In the genomic region with DNA sequence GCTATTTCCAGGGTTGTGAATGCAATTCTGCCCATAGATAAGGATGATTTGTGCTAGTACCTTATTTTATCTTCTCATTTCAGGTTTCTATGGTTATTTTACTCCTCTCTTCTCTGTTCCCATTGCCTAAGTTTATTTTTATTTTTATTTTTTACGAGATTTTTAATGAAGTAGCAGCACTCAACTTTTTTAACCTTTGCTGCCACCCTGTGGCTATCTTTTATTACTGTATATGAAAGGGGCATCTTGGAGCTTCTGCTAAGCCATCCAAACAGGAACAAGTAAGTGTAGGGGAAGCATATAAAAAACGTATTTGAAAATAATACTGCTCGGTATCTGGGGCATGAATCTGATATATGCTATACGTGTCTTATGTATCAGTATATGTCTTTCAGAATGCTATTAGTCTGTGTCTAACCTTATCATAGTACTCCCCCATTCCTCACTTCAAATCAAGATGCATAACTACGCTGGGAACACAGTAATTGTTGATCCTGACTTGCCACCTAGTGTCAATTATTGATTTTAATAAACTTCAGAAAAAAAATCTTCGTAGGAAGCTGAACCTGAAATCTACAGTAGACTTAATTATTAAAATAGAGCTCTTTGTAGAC, we compare ENCODE assay signal across 8 cellular contexts.
DNase-seq lines count a peak whose midpoint lies in the region; ATAC-seq, FAIRE-seq and TF ChIP-seq lines count a peak whose summit lies in the region.

No MANE protein-coding gene starts in this region.

- peak; percentile 19 to 49 (median 38) for TF ChIP-seq CTCF in gastroesophageal sphincter (IDR thresholded peaks at IDR 0.05)
- peak in 4 of 5 experiments; percentile 30 to 53 (median 39) for TF ChIP-seq CTCF in gastrocnemius medialis (IDR thresholded peaks at IDR 0.05 in 4 of 5, conservative IDR thresholded peaks at IDR 0.05 in 1 of 5)

- intact Hi-C loops in gastrocnemius medialis (cut with DNase I; ENCODE audit: low total_unique reads), result no loop called here

- FAIRE-seq in TTC549 (lab: Jason Lieb, UNC), result peak; percentile 85

- H3K4me3 ChIP-seq in gastroesophageal sphincter (no peak overlapping the region), gastrocnemius medialis (no peak overlapping the region)

- ATAC-seq in gastroesophageal sphincter (no peak), gastrocnemius medialis (peak; percentile 58 to 62), GM18909 (IDR thresholded peaks at IDR 0.05; ENCODE audit: poor library complexity, unreplicated experiment) (no peak)

- TF ChIP-seq POLR2A in gastroesophageal sphincter (IDR thresholded peaks at IDR 0.05), result no peak
- TF ChIP-seq POLR2A in gastrocnemius medialis (IDR thresholded peaks at IDR 0.05), result no peak

- no peak for TF ChIP-seq EP300 in Ishikawa (IDR thresholded peaks at IDR 0.05; ENCODE audit: borderline replicate concordance)
- no peak for TF ChIP-seq EP300 in gastroesophageal sphincter (IDR thresholded peaks at IDR 0.05)

- peak; percentile 61 for TF ChIP-seq RAD21 in Ishikawa (IDR thresholded peaks at IDR 0.05; ENCODE audit: low read depth)

- no peaks in the 10 kb centered on the region for H3K4me1 ChIP-seq in gastroesophageal sphincter
- no peaks in the 10 kb centered on the region for H3K4me1 ChIP-seq in gastrocnemius medialis

- no peaks in the 10 kb centered on the region for H3K9me3 ChIP-seq in gastroesophageal sphincter
- H3K9me3 ChIP-seq in gastrocnemius medialis, result no peaks in the 10 kb centered on the region

- in situ Hi-C loops in gastrocnemius medialis (cut with MboI; ENCODE audit: low sequenced_read_pairs in 4 of 4), result loop anchor here (5.0 to 25.0 kb wide), 3 partner anchors 95 to 362 kb away; partner anchors contain the start of gene RIMKLB (in 3 of the 4)

- H3K27ac ChIP-seq in gastroesophageal sphincter (no peak overlapping the region), gastrocnemius medialis (no peak overlapping the region)

- H3K36me3 ChIP-seq in gastroesophageal sphincter (no peaks in the 10 kb centered on the region), gastrocnemius medialis (no peaks in the 10 kb centered on the region)

- WGBS in gastroesophageal sphincter (ENCODE audit: low coverage in 1 of 2), 2 donors, result 22 to 27% methylated on average over 6 of the region's 6 CpGs

- H3K27me3 ChIP-seq in gastroesophageal sphincter (peaks cover 4% of the 10 kb centered on the region), gastrocnemius medialis (no peaks in the 10 kb centered on the region)

- DNase-seq in NCI-H146 (lab: John Stamatoyannopoulos, UW) (peak; percentile 9), NCI-H146 treated with DMSO at 0.1 percent for 48 hours (lab: John Stamatoyannopoulos, UW; ENCODE audit: unreplicated experiment) (no peak), gastrocnemius medialis (no peak), NCI-H446 treated with DMSO at 0.1 percent for 48 hours (lab: John Stamatoyannopoulos, UW) (no peak)

TF ChIP-seq in Ishikawa, 13 proteins besides CTCF, POLR2A, EP300 and RAD21:
- TF ChIP-seq MAX (IDR thresholded peaks at IDR 0.05) (no peak), CEBPB (IDR thresholded peaks at IDR 0.05) (no peak), FOXM1 (IDR thresholded peaks at IDR 0.05; ENCODE audit: borderline replicate concordance, low read depth) (no peak), YY1 (IDR thresholded peaks at IDR 0.05; ENCODE audit: low read depth) (no peak), TAF1 (IDR thresholded peaks at IDR 0.05; ENCODE audit: low read depth) (no peak), CREB1 (IDR thresholded peaks at IDR 0.05; ENCODE audit: low read depth) (no peak), EGR1 (IDR thresholded peaks at IDR 0.05) (no peak), ZBTB7A (IDR thresholded peaks at IDR 0.05; ENCODE audit: low read depth) (no peak), TEAD4 (IDR thresholded peaks at IDR 0.05) (no peak), NFIC (IDR thresholded peaks at IDR 0.05) (no peak), TCF12 (IDR thresholded peaks at IDR 0.05; ENCODE audit: low read depth) (no peak)
- TF ChIP-seq, protein P1, sequence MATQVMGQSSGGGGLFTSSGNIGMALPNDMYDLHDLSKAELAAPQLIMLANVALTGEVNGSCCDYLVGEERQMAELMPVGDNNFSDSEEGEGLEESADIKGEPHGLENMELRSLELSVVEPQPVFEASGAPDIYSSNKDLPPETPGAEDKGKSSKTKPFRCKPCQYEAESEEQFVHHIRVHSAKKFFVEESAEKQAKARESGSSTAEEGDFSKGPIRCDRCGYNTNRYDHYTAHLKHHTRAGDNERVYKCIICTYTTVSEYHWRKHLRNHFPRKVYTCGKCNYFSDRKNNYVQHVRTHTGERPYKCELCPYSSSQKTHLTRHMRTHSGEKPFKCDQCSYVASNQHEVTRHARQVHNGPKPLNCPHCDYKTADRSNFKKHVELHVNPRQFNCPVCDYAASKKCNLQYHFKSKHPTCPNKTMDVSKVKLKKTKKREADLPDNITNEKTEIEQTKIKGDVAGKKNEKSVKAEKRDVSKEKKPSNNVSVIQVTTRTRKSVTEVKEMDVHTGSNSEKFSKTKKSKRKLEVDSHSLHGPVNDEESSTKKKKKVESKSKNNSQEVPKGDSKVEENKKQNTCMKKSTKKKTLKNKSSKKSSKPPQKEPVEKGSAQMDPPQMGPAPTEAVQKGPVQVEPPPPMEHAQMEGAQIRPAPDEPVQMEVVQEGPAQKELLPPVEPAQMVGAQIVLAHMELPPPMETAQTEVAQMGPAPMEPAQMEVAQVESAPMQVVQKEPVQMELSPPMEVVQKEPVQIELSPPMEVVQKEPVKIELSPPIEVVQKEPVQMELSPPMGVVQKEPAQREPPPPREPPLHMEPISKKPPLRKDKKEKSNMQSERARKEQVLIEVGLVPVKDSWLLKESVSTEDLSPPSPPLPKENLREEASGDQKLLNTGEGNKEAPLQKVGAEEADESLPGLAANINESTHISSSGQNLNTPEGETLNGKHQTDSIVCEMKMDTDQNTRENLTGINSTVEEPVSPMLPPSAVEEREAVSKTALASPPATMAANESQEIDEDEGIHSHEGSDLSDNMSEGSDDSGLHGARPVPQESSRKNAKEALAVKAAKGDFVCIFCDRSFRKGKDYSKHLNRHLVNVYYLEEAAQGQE (IDR thresholded peaks at IDR 0.05; ENCODE audit: low read depth), result no peak
- TF ChIP-seq, protein P2, sequence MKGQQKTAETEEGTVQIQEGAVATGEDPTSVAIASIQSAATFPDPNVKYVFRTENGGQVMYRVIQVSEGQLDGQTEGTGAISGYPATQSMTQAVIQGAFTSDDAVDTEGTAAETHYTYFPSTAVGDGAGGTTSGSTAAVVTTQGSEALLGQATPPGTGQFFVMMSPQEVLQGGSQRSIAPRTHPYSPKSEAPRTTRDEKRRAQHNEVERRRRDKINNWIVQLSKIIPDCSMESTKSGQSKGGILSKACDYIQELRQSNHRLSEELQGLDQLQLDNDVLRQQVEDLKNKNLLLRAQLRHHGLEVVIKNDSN (IDR thresholded peaks at IDR 0.05), result no peak
TF ChIP-seq in Ishikawa: peak in this region for 0.

Comparison
In these comparisons a context has a peak if more than half of its experiments do, and no peak if none do; other contexts are left out.
1. ATAC-seq: peak in gastrocnemius medialis (2 of 2); none in gastroesophageal sphincter (single experiment) and GM18909 (single experiment).